Comparison of ENCODE assay signal across 20 cellular contexts in genomic region chr4:128855656-128856055, GRCh38. TPM values are rescaled to one million over a fixed set of nuclear protein-coding genes. Genes with fewer than 3 reads are reported as not detected.
A peak's percentile ranks its signal among the peaks of the same experiment; 100 is the strongest.
DNase-seq lines count a peak whose midpoint lies in the region; ATAC-seq and TF ChIP-seq lines count a peak whose summit lies in the region.
"Had no signal": no experiment of that assay in that cellular context is flagged by ENCODE, and none has a peak within 500 bp of the region (broad histone marks: within the 10 kb centered on the region; RNA-seq: fewer than 3 reads in every experiment).

No MANE protein-coding gene starts in this region.

- H3K79me2 ChIP-seq in GM23338 (replicated peaks; ENCODE audit: insufficient read depth) = peaks cover 98% of the 10 kb centered on the region

- no peak for ATAC-seq in GM23338
- ATAC-seq in WTC11 = no peak
- ATAC-seq in stimulated activated memory B cell treated with anti-CD40 and anti-IgM and Interleukin-4, amounts not matched to agents 10 μg/mL and 1 μg/mL and 100 μg/mL, for 72 hours = no peak

- no peak overlapping the region for H3K4me2 ChIP-seq in GM23338

- H2AFZ ChIP-seq in GM23338 = no peak overlapping the region

- no peaks in the 10 kb centered on the region for H3K9me3 ChIP-seq in right atrium auricular region

- H3K4me1 ChIP-seq in GM23338 (ENCODE audit: insufficient read depth) (peaks cover 17% of the 10 kb centered on the region), right atrium auricular region (peaks cover 0 to 24% of the 10 kb centered on the region in 2 donors)

- H3K4me3 ChIP-seq in GM23338 (no peak overlapping the region), right atrium auricular region (no peak overlapping the region)
- H3K4me3 ChIP-seq: SK-N-MC had no signal

- DNase-seq in GM23338 (ENCODE audit: low spot score) (no peak), WTC11 (ENCODE audit: low spot score) (no peak), left kidney (ENCODE audit: low read depth, low spot score) (peak; percentile 57), GOT3 (lab: John Stamatoyannopoulos, UW) (no peak), right atrium auricular region (ENCODE audit: low spot score) (no peak), RPMI8226 (no peak)
- DNase-seq: C1 segment of cervical spinal cord; CD8-positive, alpha-beta memory T cell; H7; NCI-H1048; NCI-H1436 treated with DMSO at 0.1 percent for 48 hours; NCI-H2029 treated with DMSO at 0.1 percent for 48 hours; NCI-H2171; NCI-H446 treated with DMSO at 0.1 percent for 48 hours; NCI-H69; NK-92 treated with Interleukin-12 subunit alpha and Interleukin-12 subunit beta, amount 100 ng/mL, for 24 hours; Right ventricle myocardium superior had no signal

- H3K4me3 Mint-ChIP-seq in GM23338 (no peak overlapping the region), WTC11 (no peak overlapping the region)
- no peak overlapping the region for H3K4me3 Mint-ChIP-seq in stimulated activated memory B cell treated with anti-CD40 and anti-IgM and Interleukin-4, amounts not matched to agents 10 μg/mL and 1 μg/mL and 100 μg/mL, for 72 hours
- H3K4me3 Mint-ChIP-seq: CD8-positive, alpha-beta memory T cell had no signal

- no peaks in the 10 kb centered on the region for H3K9me2 ChIP-seq in GM23338 (ENCODE audit: insufficient read depth)

- H3K9me3 Mint-ChIP-seq in GM23338 (no peaks in the 10 kb centered on the region; the same call in 2 of the 3 replicates), WTC11 (no peaks in the 10 kb centered on the region)
- no peaks in the 10 kb centered on the region for H3K9me3 Mint-ChIP-seq in stimulated activated memory B cell treated with anti-CD40 and anti-IgM and Interleukin-4, amounts not matched to agents 10 μg/mL and 1 μg/mL and 100 μg/mL, for 72 hours
- H3K9me3 Mint-ChIP-seq: CD8-positive, alpha-beta memory T cell had no signal

- peaks cover 100% of the 10 kb centered on the region for H3K36me3 ChIP-seq in GM23338 (ENCODE audit: insufficient read depth)
- H3K36me3 ChIP-seq in right atrium auricular region = peaks cover 82% of the 10 kb centered on the region

- POLR2A ChIA-PET in WTC11 (lab: Charles Lee) = interaction anchor here (0.6 kb wide), 1 partner anchor 142 kb away, joined by 6 read pairs; no protein-coding TSS in a partner anchor

- peaks cover 43% of the 10 kb centered on the region for H3K4me1 Mint-ChIP-seq in GM23338
- peaks cover 18% of the 10 kb centered on the region for H3K4me1 Mint-ChIP-seq in WTC11
- peaks cover 39% of the 10 kb centered on the region for H3K4me1 Mint-ChIP-seq in stimulated activated memory B cell treated with anti-CD40 and anti-IgM and Interleukin-4, amounts not matched to agents 10 μg/mL and 1 μg/mL and 100 μg/mL, for 72 hours

- H3F3A ChIP-seq in GM23338 (replicated peaks; ENCODE audit: low read depth) = peaks cover 92% of the 10 kb centered on the region

- H3K27me3 Mint-ChIP-seq in GM23338 (ENCODE audit: insufficient read depth, low read depth, poor library complexity) (peaks cover 20% of the 10 kb centered on the region), WTC11 (ENCODE audit: low read depth) (no peaks in the 10 kb centered on the region)
- H3K27me3 Mint-ChIP-seq in stimulated activated memory B cell treated with anti-CD40 and anti-IgM and Interleukin-4, amounts not matched to agents 10 μg/mL and 1 μg/mL and 100 μg/mL, for 72 hours = no peaks in the 10 kb centered on the region
- H3K27me3 Mint-ChIP-seq: CD8-positive, alpha-beta memory T cell had no signal

- H3K36me3 Mint-ChIP-seq in GM23338 (ENCODE audit: low read depth) (peaks cover 100% of the 10 kb centered on the region), WTC11 (peaks cover 98% of the 10 kb centered on the region)
- H3K36me3 Mint-ChIP-seq in stimulated activated memory B cell treated with anti-CD40 and anti-IgM and Interleukin-4, amounts not matched to agents 10 μg/mL and 1 μg/mL and 100 μg/mL, for 72 hours = peaks cover 85% of the 10 kb centered on the region

- H3K27ac Mint-ChIP-seq in GM23338 = no peak overlapping the region
- peak overlapping the region; percentile 93; the same call in 1 of the 2 replicates for H3K27ac Mint-ChIP-seq in WTC11
- H3K27ac Mint-ChIP-seq in stimulated activated memory B cell treated with anti-CD40 and anti-IgM and Interleukin-4, amounts not matched to agents 10 μg/mL and 1 μg/mL and 100 μg/mL, for 72 hours = peak overlapping the region; percentile 87

- CTCF ChIA-PET in WTC11 (lab: Charles Lee) = no interaction called here

- peak overlapping the region; percentile 91 for H3K27ac ChIP-seq in GM23338 (ENCODE audit: low read depth)
- H3K27ac ChIP-seq in right atrium auricular region = no peak overlapping the region
- H3K27ac ChIP-seq: HL-60, SK-N-MC had no signal

- no peaks in the 10 kb centered on the region for H3K27me3 ChIP-seq in GM23338 (ENCODE audit: insufficient read depth)
- no peaks in the 10 kb centered on the region for H3K27me3 ChIP-seq in right atrium auricular region

- TF ChIP-seq CTCF in GM23338 (conservative IDR thresholded peaks at IDR 0.05; ENCODE audit: low read depth in 2 of 2) = no peak
- TF ChIP-seq CTCF in WTC11 (IDR thresholded peaks at IDR 0.05) = no peak
- no peak for TF ChIP-seq CTCF in right atrium auricular region (IDR thresholded peaks at IDR 0.05)

- H4K20me1 ChIP-seq in GM23338 (replicated peaks; ENCODE audit: insufficient read depth) = peaks cover 88% of the 10 kb centered on the region

TF ChIP-seq in WTC11, 78 proteins besides CTCF, POLR2A, EP300 and RAD21:
- no peak for TF ChIP-seq GTF2I (CRISPR knock-in tag; conservative IDR thresholded peaks at IDR 0.05)
- TF ChIP-seq CBFB (CRISPR knock-in tag; IDR thresholded peaks at IDR 0.05; ENCODE audit: low read depth) = no peak
- TF ChIP-seq ZNF512 (CRISPR knock-in tag; IDR thresholded peaks at IDR 0.05; ENCODE audit: borderline replicate concordance) = no peak
- no peak for TF ChIP-seq ZNF317 (CRISPR knock-in tag; IDR thresholded peaks at IDR 0.05; ENCODE audit: borderline replicate concordance, low read depth)
TF ChIP-seq in WTC11: peak in this region for 0.

RNA-seq across cellular contexts. Expression of gene JADE1, which starts 46.2 kb away (rescaled TPM):
- 156 and 158 TPM in 2 replicates for total RNA-seq in GM23338 (2014; rRNA removed; shearing (Covaris generic))
- polyA plus RNA-seq in GM23338 (2016; fragmentation: Nextera tagmentation; extraction: Ambion mirVana) = 75.5 and 84.2 TPM in 2 replicates
- 132 to 156 TPM (median 150 TPM) in 3 replicates for total RNA-seq in WTC11 (2021)
- 10 to 100 TPM; 15.4 to 34.5 TPM for total RNA-seq in right atrium auricular region
